Comparison of ENCODE assay signal across 27 cellular contexts in genomic region chr10:131149111-131149510, GRCh38.
"Had no signal": no experiment of that assay in that cellular context is flagged by ENCODE, and none has a peak within 500 bp of the region (broad histone marks: within the 10 kb centered on the region; RNA-seq: fewer than 3 reads in every experiment).

No MANE protein-coding gene starts in this region.

- H3K9me3 ChIP-seq: neutrophil, pancreas, psoas muscle, right lobe of liver, testis, transverse colon, upper lobe of right lung, uterus had no signal

- H3K27me3 ChIP-seq: neural progenitor cell, neutrophil, pancreas, right lobe of liver, testis, tibial artery, transverse colon, uterus had no signal

- H3K4me1 ChIP-seq: pancreas, psoas muscle, right lobe of liver, sigmoid colon, tibial artery, transverse colon, upper lobe of right lung, uterus had no signal

- H3K27ac ChIP-seq: neural progenitor cell, neutrophil, pancreas, psoas muscle, right lobe of liver, sigmoid colon, suprapubic skin, testis, tibial artery, transverse colon, upper lobe of right lung, uterus had no signal

- ATAC-seq: naive thymus-derived CD4-positive, alpha-beta T cell; pancreas; psoas muscle; right cardiac atrium; stimulated activated memory B cell treated with anti-CD40 and anti-IgM and Interleukin-4, amounts not matched to agents 10 μg/mL and 1 μg/mL and 100 μg/mL, for 72 hours; stimulated activated naive CD8-positive, alpha-beta T cell treated with anti-CD3 and anti-CD28 coated beads, Interleukin-15, amount 100 ng/mL, for 72 hours; stimulated activated naive CD8-positive, alpha-beta T cell treated with anti-CD3 and anti-CD28 coated beads, Interleukin-15, Interleukin-2, amounts not matched to agents 100 U/mL and 50 U/mL, for 24 hours; upper lobe of right lung had no signal

- H3K4me3 ChIP-seq: neural progenitor cell, pancreas, psoas muscle, right lobe of liver, sigmoid colon, suprapubic skin, testis, tibial artery, transverse colon, upper lobe of right lung, uterus had no signal

- H3K36me3 ChIP-seq: neural progenitor cell, neutrophil, pancreas, right lobe of liver, sigmoid colon, suprapubic skin, tibial artery, transverse colon, upper lobe of right lung, uterus had no signal

- DNase-seq: naive thymus-derived CD4-positive, alpha-beta T cell; natural killer cell; nucleus accumbens; psoas muscle; right cardiac atrium; right lobe of liver; sigmoid colon; small intestine; stimulated activated CD4-positive, alpha-beta T cell treated with anti-CD3 and anti-CD28 coated beads, Interleukin-12 subunit alpha, Interleukin-12 subunit beta, amount 100 ng/mL, for 4 hours; stimulated activated CD4-positive, alpha-beta T cell treated with anti-CD3 and anti-CD28 coated beads, Interleukin-1b, Interleukin-23, amount 100 ng/mL, for 48 hours; stimulated activated CD4-positive, alpha-beta T cell treated with anti-CD3 and anti-CD28 coated beads, Interleukin-4, amount 100 ng/mL, for 1 hour; stimulated activated CD4-positive, alpha-beta T cell treated with anti-CD3 and anti-CD28 coated beads, Interleukin-4, amount 100 ng/mL, for 4 hours; stimulated activated CD8-positive, alpha-beta memory T cell treated with anti-CD3 and anti-CD28 coated beads, Interleukin-4, amount 100 ng/mL, for 48 hours; stimulated activated naive CD4-positive, alpha-beta T cell; stimulated activated naive CD8-positive, alpha-beta T cell treated with anti-CD3 and anti-CD28 coated beads, Interleukin-15, amount 100 ng/mL, for 72 hours; stimulated activated naive CD8-positive, alpha-beta T cell treated with anti-CD3 and anti-CD28 coated beads, Interleukin-15, Interleukin-2, amounts not matched to agents 100 U/mL and 50 U/mL, for 24 hours; substantia nigra; testis; transverse colon; upper lobe of right lung; uterus had no signal
